In the genomic region with DNA sequence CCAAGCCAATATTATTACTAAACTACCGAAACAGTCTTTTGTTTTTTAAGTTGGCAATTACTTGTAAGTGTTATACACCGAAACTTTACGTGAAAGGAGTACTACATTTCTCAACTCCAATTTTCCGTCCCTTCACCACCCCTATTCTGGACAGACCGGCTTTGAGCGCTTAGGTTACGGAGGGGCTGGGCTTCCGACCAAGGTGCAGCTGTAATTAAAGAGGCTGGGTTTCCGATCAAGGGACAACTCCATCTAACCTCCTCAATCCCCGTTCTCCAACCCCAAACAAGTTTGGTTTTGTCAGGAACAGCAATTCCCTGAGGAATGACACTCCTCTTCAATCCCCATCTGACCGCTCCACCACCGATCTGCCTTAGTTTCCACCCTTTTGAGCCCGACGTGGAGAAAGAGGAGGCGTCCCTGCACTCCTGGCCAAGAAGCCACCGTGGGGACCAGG, we compare ENCODE assay signal across 8 cellular contexts. TPM values are rescaled to one million over a fixed set of nuclear protein-coding genes. Genes with fewer than 3 reads are reported as not detected.
A peak's percentile ranks its signal among the peaks of the same experiment; 100 is the strongest.
DNase-seq lines count a peak whose midpoint lies in the region; ATAC-seq and TF ChIP-seq lines count a peak whose summit lies in the region.

No MANE protein-coding gene starts in this region.

- H3K4me1 ChIP-seq in HUES48 (ENCODE audit: control insufficient read depth, insufficient read depth, low read length) (peaks cover 22% of the 10 kb centered on the region), esophagus squamous epithelium (peaks cover 0 to 67% (median 41%) of the 10 kb centered on the region in 3 donors), neuron (ENCODE audit: insufficient read depth, low read length) (peaks cover 18% of the 10 kb centered on the region)

- peak overlapping the region; percentile 100 for H3K4me3 ChIP-seq in HUES48 (ENCODE audit: low read depth, low read length)
- H3K4me3 ChIP-seq in esophagus squamous epithelium, result peak overlapping the region; percentile 81 to 98 (median 88)
- H3K4me3 ChIP-seq in neuron (ENCODE audit: low read length), result peak overlapping the region; percentile 95

- H3K27me3 ChIP-seq in HUES48 (ENCODE audit: control insufficient read depth, insufficient read depth, low read length) (no peaks in the 10 kb centered on the region), esophagus squamous epithelium (no peaks in the 10 kb centered on the region), neuron (ENCODE audit: insufficient read depth, low read length) (no peaks in the 10 kb centered on the region)

- TF ChIP-seq POLR2A in esophagus squamous epithelium (IDR thresholded peaks at IDR 0.05), result no peak

- H3K36me3 ChIP-seq in HUES48 (ENCODE audit: control insufficient read depth, insufficient read depth, low read length), result peaks cover 15% of the 10 kb centered on the region
- peaks cover 0 to 35% (median 0%) of the 10 kb centered on the region in 3 donors for H3K36me3 ChIP-seq in esophagus squamous epithelium
- peaks cover 11% of the 10 kb centered on the region for H3K36me3 ChIP-seq in neuron (ENCODE audit: insufficient read depth, low read length)

- CTCF ChIA-PET in activated B cell treated with CpG ODN at 0.5 μM for 24 hours (lab: Charles Lee) (no interaction called here), GM10248 (lab: Yijun Ruan, JAX) (no interaction called here)

- H3K9me3 ChIP-seq in HUES48 (ENCODE audit: control insufficient read depth, insufficient read depth, low read length) (no peaks in the 10 kb centered on the region), esophagus squamous epithelium (no peaks in the 10 kb centered on the region), neuron (ENCODE audit: low read length) (no peaks in the 10 kb centered on the region)

- no peak for ATAC-seq in activated B cell treated with CpG ODN at 0.5 μM for 24 hours (ENCODE audit: low read depth)

- no peaks in the 10 kb centered on the region for H3K9me3 Mint-ChIP-seq in activated B cell treated with CpG ODN at 0.5 μM for 24 hours

- POLR2A ChIA-PET in activated B cell treated with CpG ODN at 0.5 μM for 24 hours (lab: Charles Lee) (interaction anchor here (1.1 to 2.8 kb wide), 2 partner anchors 12 to 72 kb away, joined by 4 to 13 read pairs; partner anchors contain the start of gene ISCA1), GM10248 (lab: Yijun Ruan, JAX) (no interaction called here)

- peaks cover 29% of the 10 kb centered on the region for H3K36me3 Mint-ChIP-seq in activated B cell treated with CpG ODN at 0.5 μM for 24 hours (ENCODE audit: low read depth)

- peak overlapping the region; percentile 93 for H3K27ac ChIP-seq in HUES48 (ENCODE audit: low read depth, low read length)
- peak overlapping the region; percentile 96 to 99 (median 99) for H3K27ac ChIP-seq in esophagus squamous epithelium

- H3K9ac ChIP-seq in HUES48 (ENCODE audit: low read depth, low read length), result peak overlapping the region; percentile 65

- 0% methylated on average over 10 to 11 of the region's 16 CpGs for WGBS in esophagus squamous epithelium, 2 donors

- peak; percentile 26 for DNase-seq in DMS79 treated with DMSO at 0.1 percent for 48 hours (lab: John Stamatoyannopoulos, UW)
- DNase-seq in activated B cell treated with CpG ODN at 0.5 μM for 24 hours, result no peak
- no peak for DNase-seq in esophagus squamous epithelium (lab: John Stamatoyannopoulos, UW)
- DNase-seq in amniotic stem cell (lab: John Stamatoyannopoulos, UW), result no peak
- no peak for DNase-seq in NCI-H2227 (lab: John Stamatoyannopoulos, UW; ENCODE audit: unreplicated experiment)
- no peak for DNase-seq in GM10248 (ENCODE audit: extremely low spot score)

- intact Hi-C loops in activated B cell treated with CpG ODN at 0.5 μM for 24 hours (cut with micrococcal nuclease), result loop anchor here (1.0 to 2.0 kb wide), 6 partner anchors 13 to 611 kb away; partner anchors contain the start of genes GAS1 and ISCA1
- intact Hi-C loops in esophagus squamous epithelium (cut with DNase I), result loop anchor here (10.0 kb wide), 1 partner anchor 69 kb away; the partner anchor contains the start of gene ISCA1

- no peaks in the 10 kb centered on the region for H3K27me3 Mint-ChIP-seq in activated B cell treated with CpG ODN at 0.5 μM for 24 hours

- peak overlapping the region; percentile 92 for H3K27ac Mint-ChIP-seq in activated B cell treated with CpG ODN at 0.5 μM for 24 hours

- H3K4me3 Mint-ChIP-seq in activated B cell treated with CpG ODN at 0.5 μM for 24 hours, result peak overlapping the region; percentile 93

- no peak for TF ChIP-seq CTCF in activated B cell treated with CpG ODN at 0.5 μM for 24 hours (IDR thresholded peaks at IDR 0.05)
- TF ChIP-seq CTCF in esophagus squamous epithelium (IDR thresholded peaks at IDR 0.05), result no peak
- TF ChIP-seq CTCF in GM10248 (IDR thresholded peaks at IDR 0.05; ENCODE audit: control extremely low read depth, extremely low read depth, low read depth, missing control alignments), result no peak

- H2AFZ ChIP-seq in neuron (ENCODE audit: low read depth, low read length), result peak overlapping the region; percentile 75

- peaks cover 54% of the 10 kb centered on the region for H3K4me1 Mint-ChIP-seq in activated B cell treated with CpG ODN at 0.5 μM for 24 hours

RNA-seq across cellular contexts. Expression of gene TUT7, which starts 0.6 kb away (rescaled TPM):
- total RNA-seq in activated B cell treated with CpG ODN at 0.5 μM for 24 hours (43.8 and 50.4 TPM in 2 replicates), esophagus squamous epithelium (10 to 100 TPM; 34.3 to 71.0 (median 54.9) TPM)
